ENCODE assay signal across 15 cellular contexts in genomic region chr9:37936965-37937364, GRCh38. TPM values are rescaled to one million over a fixed set of nuclear protein-coding genes. Genes with fewer than 3 reads are reported as not detected.
A peak's percentile ranks its signal among the peaks of the same experiment; 100 is the strongest.
DNase-seq lines count a peak whose midpoint lies in the region; ATAC-seq and TF ChIP-seq lines count a peak whose summit lies in the region.
"Had no signal": no experiment of that assay in that cellular context is flagged by ENCODE, and none has a peak within 500 bp of the region (broad histone marks: within the 10 kb centered on the region; RNA-seq: fewer than 3 reads in every experiment).

No MANE protein-coding gene starts in this region.

- H3K9me3 Mint-ChIP-seq in activated CD4-positive, alpha-beta memory T cell treated with anti-CD3 and anti-CD28 coated beads for 36 hours, result no peaks in the 10 kb centered on the region
- H3K9me3 Mint-ChIP-seq: activated CD8-positive, alpha-beta T cell treated with anti-CD3 and anti-CD28 coated beads for 36 hours; H9 had no signal

- TF ChIP-seq POLR2A in GM18505 (IDR thresholded peaks at IDR 0.05; ENCODE audit: borderline replicate concordance, extremely low read depth, insufficient read depth, insufficient read length), result no peak

- POLR2A ChIA-PET in activated CD4-positive, alpha-beta memory T cell treated with anti-CD3 and anti-CD28 coated beads for 36 hours (lab: Charles Lee), result no interaction called here

- H3K36me3 ChIP-seq in SK-N-MC (ENCODE audit: insufficient read depth, low read length), result peaks cover 14% of the 10 kb centered on the region; the same call in 1 of the 2 replicates
- H3K36me3 ChIP-seq: pancreas, upper lobe of left lung had no signal

- peak overlapping the region; percentile 32 for H3K9ac ChIP-seq in SK-N-MC (ENCODE audit: insufficient read length)

- peak; percentile 88 for DNase-seq in EH (ENCODE audit: low read depth)
- DNase-seq in SK-N-MC (ENCODE audit: low read depth, low spot score), result no peak
- DNase-seq in fibroblast of mammary gland (ENCODE audit: low read depth), result peak; percentile 76
- peak; percentile 63 for DNase-seq in myocyte (ENCODE audit: low read depth)
- DNase-seq in NK-92 (lab: John Stamatoyannopoulos, UW; ENCODE audit: unreplicated experiment), result no peak
- DNase-seq in D341Med (ENCODE audit: low spot score), result no peak
- no peak for DNase-seq in activated CD4-positive, alpha-beta memory T cell treated with anti-CD3 and anti-CD28 coated beads for 36 hours
- DNase-seq: activated CD8-positive, alpha-beta T cell treated with anti-CD3 and anti-CD28 coated beads for 36 hours; caudate nucleus; H9; NCI-H1092; SIG-M5 had no signal

- no peak overlapping the region for H3K4me3 Mint-ChIP-seq in activated CD4-positive, alpha-beta memory T cell treated with anti-CD3 and anti-CD28 coated beads for 36 hours
- H3K4me3 Mint-ChIP-seq: activated CD8-positive, alpha-beta T cell treated with anti-CD3 and anti-CD28 coated beads for 36 hours; H9 had no signal

- H3K36me3 Mint-ChIP-seq in activated CD4-positive, alpha-beta memory T cell treated with anti-CD3 and anti-CD28 coated beads for 36 hours, result no peaks in the 10 kb centered on the region

- no peaks in the 10 kb centered on the region for H3K27me3 Mint-ChIP-seq in activated CD4-positive, alpha-beta memory T cell treated with anti-CD3 and anti-CD28 coated beads for 36 hours
- H3K27me3 Mint-ChIP-seq: activated CD8-positive, alpha-beta T cell treated with anti-CD3 and anti-CD28 coated beads for 36 hours had no signal

- no peak for ATAC-seq in GM18505 (IDR thresholded peaks at IDR 0.05; ENCODE audit: unreplicated experiment)
- ATAC-seq: activated CD8-positive, alpha-beta T cell treated with anti-CD3 and anti-CD28 coated beads for 36 hours had no signal

- CTCF ChIA-PET in activated CD4-positive, alpha-beta memory T cell treated with anti-CD3 and anti-CD28 coated beads for 36 hours (lab: Charles Lee), result interaction anchor here (1.1 to 1.6 kb wide), 2 partner anchors 23 to 151 kb away, joined by 4 to 5 read pairs; no protein-coding TSS in a partner anchor

- H3K27ac ChIP-seq in SK-N-MC, result peak overlapping the region; percentile 86; the same call in 1 of the 2 replicates
- H3K27ac ChIP-seq: pancreas had no signal

- no peak for TF ChIP-seq CTCF in fibroblast of mammary gland (conservative IDR thresholded peaks at IDR 0.05; ENCODE audit: control insufficient read depth, insufficient read depth, low read depth, low read length)

- no peaks in the 10 kb centered on the region for H3K4me1 Mint-ChIP-seq in activated CD4-positive, alpha-beta memory T cell treated with anti-CD3 and anti-CD28 coated beads for 36 hours (ENCODE audit: low read depth)

- intact Hi-C loops in activated CD4-positive, alpha-beta memory T cell treated with anti-CD3 and anti-CD28 coated beads for 36 hours (cut with micrococcal nuclease), result no loop called here

- no peaks in the 10 kb centered on the region for H3K9me3 ChIP-seq in SK-N-MC (ENCODE audit: low read depth, low read length)
- H3K9me3 ChIP-seq: pancreas, upper lobe of left lung had no signal

- H3K27ac Mint-ChIP-seq in activated CD4-positive, alpha-beta memory T cell treated with anti-CD3 and anti-CD28 coated beads for 36 hours, result no peak overlapping the region
- H3K27ac Mint-ChIP-seq: activated CD8-positive, alpha-beta T cell treated with anti-CD3 and anti-CD28 coated beads for 36 hours had no signal

- H3K4me3 ChIP-seq in SK-N-MC (peak overlapping the region; percentile 50), fibroblast of mammary gland (ENCODE audit: control insufficient read depth, low read depth, low read length) (no peak overlapping the region)
- H3K4me3 ChIP-seq: pancreas, upper lobe of left lung had no signal

RNA-seq across cellular contexts. Expression of gene SLC25A51, which starts 33.0 kb away (rescaled TPM):
- total RNA-seq in myocyte, result 40.1 and 41.5 TPM in 2 replicates
- polyA plus RNA-seq in myocyte (2012), result 23.0 TPM
- 10 to 100 TPM; 24.0 to 25.8 TPM for total RNA-seq in activated CD4-positive, alpha-beta memory T cell treated with anti-CD3 and anti-CD28 coated beads for 36 hours

Comparison
In these comparisons a context has a peak if more than half of its experiments do, and no peak if none do; other contexts are left out.
1. DNase-seq: peak in EH (single experiment), fibroblast of mammary gland (single experiment) and myocyte (single experiment); none in SK-N-MC (single experiment), NK-92 (single experiment), D341Med (single experiment) and activated CD4-positive, alpha-beta memory T cell treated with anti-CD3 and anti-CD28 coated beads for 36 hours (single experiment).